Comparison of ENCODE assay signal across 1 cellular context in genomic region chr4:32002037-32002747, GRCh38.
TF ChIP-seq lines count a peak whose summit lies in the region.

No MANE protein-coding gene starts in this region.

TF ChIP-seq in K562, 482 proteins besides CTCF, POLR2A, EP300 and RAD21 (continued from another document and continues in another):
- TF ChIP-seq, protein P1, sequence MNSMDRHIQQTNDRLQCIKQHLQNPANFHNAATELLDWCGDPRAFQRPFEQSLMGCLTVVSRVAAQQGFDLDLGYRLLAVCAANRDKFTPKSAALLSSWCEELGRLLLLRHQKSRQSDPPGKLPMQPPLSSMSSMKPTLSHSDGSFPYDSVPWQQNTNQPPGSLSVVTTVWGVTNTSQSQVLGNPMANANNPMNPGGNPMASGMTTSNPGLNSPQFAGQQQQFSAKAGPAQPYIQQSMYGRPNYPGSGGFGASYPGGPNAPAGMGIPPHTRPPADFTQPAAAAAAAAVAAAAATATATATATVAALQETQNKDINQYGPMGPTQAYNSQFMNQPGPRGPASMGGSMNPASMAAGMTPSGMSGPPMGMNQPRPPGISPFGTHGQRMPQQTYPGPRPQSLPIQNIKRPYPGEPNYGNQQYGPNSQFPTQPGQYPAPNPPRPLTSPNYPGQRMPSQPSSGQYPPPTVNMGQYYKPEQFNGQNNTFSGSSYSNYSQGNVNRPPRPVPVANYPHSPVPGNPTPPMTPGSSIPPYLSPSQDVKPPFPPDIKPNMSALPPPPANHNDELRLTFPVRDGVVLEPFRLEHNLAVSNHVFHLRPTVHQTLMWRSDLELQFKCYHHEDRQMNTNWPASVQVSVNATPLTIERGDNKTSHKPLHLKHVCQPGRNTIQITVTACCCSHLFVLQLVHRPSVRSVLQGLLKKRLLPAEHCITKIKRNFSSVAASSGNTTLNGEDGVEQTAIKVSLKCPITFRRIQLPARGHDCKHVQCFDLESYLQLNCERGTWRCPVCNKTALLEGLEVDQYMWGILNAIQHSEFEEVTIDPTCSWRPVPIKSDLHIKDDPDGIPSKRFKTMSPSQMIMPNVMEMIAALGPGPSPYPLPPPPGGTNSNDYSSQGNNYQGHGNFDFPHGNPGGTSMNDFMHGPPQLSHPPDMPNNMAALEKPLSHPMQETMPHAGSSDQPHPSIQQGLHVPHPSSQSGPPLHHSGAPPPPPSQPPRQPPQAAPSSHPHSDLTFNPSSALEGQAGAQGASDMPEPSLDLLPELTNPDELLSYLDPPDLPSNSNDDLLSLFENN (IDR thresholded peaks at IDR 0.05; ENCODE audit: low read depth in 2 of 2, low read length in 2 of 2) = peak in 1 of 2 experiments; percentile 87; a peak in 2 of 4 replicates
- TF ChIP-seq, protein P2, sequence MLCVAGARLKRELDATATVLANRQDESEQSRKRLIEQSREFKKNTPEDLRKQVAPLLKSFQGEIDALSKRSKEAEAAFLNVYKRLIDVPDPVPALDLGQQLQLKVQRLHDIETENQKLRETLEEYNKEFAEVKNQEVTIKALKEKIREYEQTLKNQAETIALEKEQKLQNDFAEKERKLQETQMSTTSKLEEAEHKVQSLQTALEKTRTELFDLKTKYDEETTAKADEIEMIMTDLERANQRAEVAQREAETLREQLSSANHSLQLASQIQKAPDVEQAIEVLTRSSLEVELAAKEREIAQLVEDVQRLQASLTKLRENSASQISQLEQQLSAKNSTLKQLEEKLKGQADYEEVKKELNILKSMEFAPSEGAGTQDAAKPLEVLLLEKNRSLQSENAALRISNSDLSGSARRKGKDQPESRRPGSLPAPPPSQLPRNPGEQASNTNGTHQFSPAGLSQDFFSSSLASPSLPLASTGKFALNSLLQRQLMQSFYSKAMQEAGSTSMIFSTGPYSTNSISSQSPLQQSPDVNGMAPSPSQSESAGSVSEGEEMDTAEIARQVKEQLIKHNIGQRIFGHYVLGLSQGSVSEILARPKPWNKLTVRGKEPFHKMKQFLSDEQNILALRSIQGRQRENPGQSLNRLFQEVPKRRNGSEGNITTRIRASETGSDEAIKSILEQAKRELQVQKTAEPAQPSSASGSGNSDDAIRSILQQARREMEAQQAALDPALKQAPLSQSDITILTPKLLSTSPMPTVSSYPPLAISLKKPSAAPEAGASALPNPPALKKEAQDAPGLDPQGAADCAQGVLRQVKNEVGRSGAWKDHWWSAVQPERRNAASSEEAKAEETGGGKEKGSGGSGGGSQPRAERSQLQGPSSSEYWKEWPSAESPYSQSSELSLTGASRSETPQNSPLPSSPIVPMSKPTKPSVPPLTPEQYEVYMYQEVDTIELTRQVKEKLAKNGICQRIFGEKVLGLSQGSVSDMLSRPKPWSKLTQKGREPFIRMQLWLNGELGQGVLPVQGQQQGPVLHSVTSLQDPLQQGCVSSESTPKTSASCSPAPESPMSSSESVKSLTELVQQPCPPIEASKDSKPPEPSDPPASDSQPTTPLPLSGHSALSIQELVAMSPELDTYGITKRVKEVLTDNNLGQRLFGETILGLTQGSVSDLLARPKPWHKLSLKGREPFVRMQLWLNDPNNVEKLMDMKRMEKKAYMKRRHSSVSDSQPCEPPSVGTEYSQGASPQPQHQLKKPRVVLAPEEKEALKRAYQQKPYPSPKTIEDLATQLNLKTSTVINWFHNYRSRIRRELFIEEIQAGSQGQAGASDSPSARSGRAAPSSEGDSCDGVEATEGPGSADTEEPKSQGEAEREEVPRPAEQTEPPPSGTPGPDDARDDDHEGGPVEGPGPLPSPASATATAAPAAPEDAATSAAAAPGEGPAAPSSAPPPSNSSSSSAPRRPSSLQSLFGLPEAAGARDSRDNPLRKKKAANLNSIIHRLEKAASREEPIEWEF (CRISPR knock-in tag; IDR thresholded peaks at IDR 0.05) = no peak
- TF ChIP-seq ARID1B (IDR thresholded peaks at IDR 0.05) = peak; percentile 97
- 0 out of 3 replicates have a peak, but pooled peaks of 1 of the 2 experiments have one; percentile 26 for TF ChIP-seq CBX3 (IDR thresholded peaks at IDR 0.05; ENCODE audit: borderline replicate concordance in 1 of 2, low read length in 2 of 2)
- no peak for TF ChIP-seq ZNF592 (IDR thresholded peaks at IDR 0.05)
- TF ChIP-seq FOSL1 (tag; conservative IDR thresholded peaks at IDR 0.05) = 0 out of 2 replicates have a peak, but pooled peaks have one; percentile 11
- no peak for TF ChIP-seq SRSF1 (IDR thresholded peaks at IDR 0.05; ENCODE audit: low read depth, low read length)
- no peak for TF ChIP-seq ZSCAN29 (IDR thresholded peaks at IDR 0.05)
- no peak for TF ChIP-seq ZNF347 (CRISPR knock-in tag; IDR thresholded peaks at IDR 0.05; ENCODE audit: low read depth)
- TF ChIP-seq RCOR1 (IDR thresholded peaks at IDR 0.05; ENCODE audit: borderline replicate concordance in 1 of 2, low read depth in 2 of 2, low read length in 2 of 2) = peak; percentile 44 to 92; a peak in 3 of 4 replicates
- peak; percentile 34; the same call in 1 of the 2 replicates for TF ChIP-seq BCOR (IDR thresholded peaks at IDR 0.05)
- TF ChIP-seq PHB2 (IDR thresholded peaks at IDR 0.05; ENCODE audit: low read depth) = peak; percentile 86
- TF ChIP-seq DIDO1 (tag; IDR thresholded peaks at IDR 0.05; ENCODE audit: low read depth) = no peak
- TF ChIP-seq BHLHE40 (IDR thresholded peaks at IDR 0.05; ENCODE audit: low read length) = peak; percentile 34; the same call in 1 of the 2 replicates
- TF ChIP-seq ZHX1 (conservative IDR thresholded peaks at IDR 0.05; ENCODE audit: low read length) = no peak
- TF ChIP-seq, protein P3, sequence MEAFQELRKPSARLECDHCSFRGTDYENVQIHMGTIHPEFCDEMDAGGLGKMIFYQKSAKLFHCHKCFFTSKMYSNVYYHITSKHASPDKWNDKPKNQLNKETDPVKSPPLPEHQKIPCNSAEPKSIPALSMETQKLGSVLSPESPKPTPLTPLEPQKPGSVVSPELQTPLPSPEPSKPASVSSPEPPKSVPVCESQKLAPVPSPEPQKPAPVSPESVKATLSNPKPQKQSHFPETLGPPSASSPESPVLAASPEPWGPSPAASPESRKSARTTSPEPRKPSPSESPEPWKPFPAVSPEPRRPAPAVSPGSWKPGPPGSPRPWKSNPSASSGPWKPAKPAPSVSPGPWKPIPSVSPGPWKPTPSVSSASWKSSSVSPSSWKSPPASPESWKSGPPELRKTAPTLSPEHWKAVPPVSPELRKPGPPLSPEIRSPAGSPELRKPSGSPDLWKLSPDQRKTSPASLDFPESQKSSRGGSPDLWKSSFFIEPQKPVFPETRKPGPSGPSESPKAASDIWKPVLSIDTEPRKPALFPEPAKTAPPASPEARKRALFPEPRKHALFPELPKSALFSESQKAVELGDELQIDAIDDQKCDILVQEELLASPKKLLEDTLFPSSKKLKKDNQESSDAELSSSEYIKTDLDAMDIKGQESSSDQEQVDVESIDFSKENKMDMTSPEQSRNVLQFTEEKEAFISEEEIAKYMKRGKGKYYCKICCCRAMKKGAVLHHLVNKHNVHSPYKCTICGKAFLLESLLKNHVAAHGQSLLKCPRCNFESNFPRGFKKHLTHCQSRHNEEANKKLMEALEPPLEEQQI (IDR thresholded peaks at IDR 0.05) = peak; percentile 93
- TF ChIP-seq FOXM1 (IDR thresholded peaks at IDR 0.05; ENCODE audit: low read depth) = peak; percentile 89
- TF ChIP-seq FOXM1 (CRISPR knock-in tag; IDR thresholded peaks at IDR 0.05; ENCODE audit: low read depth) = no peak
- no peak for TF ChIP-seq HOXB6 (CRISPR knock-in tag; IDR thresholded peaks at IDR 0.05; ENCODE audit: borderline replicate concordance)
- no peak for TF ChIP-seq HNRNPUL1 (IDR thresholded peaks at IDR 0.05; ENCODE audit: low read length)
- peak; percentile 38 for TF ChIP-seq TAF1 (IDR thresholded peaks at IDR 0.05; ENCODE audit: control insufficient read depth, extremely low read depth, insufficient read depth, low read length, severe bottlenecking)
- peak; percentile 95 for TF ChIP-seq CBFA2T2 (conservative IDR thresholded peaks at IDR 0.05)
- TF ChIP-seq, protein P4, sequence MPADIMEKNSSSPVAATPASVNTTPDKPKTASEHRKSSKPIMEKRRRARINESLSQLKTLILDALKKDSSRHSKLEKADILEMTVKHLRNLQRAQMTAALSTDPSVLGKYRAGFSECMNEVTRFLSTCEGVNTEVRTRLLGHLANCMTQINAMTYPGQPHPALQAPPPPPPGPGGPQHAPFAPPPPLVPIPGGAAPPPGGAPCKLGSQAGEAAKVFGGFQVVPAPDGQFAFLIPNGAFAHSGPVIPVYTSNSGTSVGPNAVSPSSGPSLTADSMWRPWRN (IDR thresholded peaks at IDR 0.05; ENCODE audit: low read depth) = peak; percentile 65
- TF ChIP-seq, protein P5, sequence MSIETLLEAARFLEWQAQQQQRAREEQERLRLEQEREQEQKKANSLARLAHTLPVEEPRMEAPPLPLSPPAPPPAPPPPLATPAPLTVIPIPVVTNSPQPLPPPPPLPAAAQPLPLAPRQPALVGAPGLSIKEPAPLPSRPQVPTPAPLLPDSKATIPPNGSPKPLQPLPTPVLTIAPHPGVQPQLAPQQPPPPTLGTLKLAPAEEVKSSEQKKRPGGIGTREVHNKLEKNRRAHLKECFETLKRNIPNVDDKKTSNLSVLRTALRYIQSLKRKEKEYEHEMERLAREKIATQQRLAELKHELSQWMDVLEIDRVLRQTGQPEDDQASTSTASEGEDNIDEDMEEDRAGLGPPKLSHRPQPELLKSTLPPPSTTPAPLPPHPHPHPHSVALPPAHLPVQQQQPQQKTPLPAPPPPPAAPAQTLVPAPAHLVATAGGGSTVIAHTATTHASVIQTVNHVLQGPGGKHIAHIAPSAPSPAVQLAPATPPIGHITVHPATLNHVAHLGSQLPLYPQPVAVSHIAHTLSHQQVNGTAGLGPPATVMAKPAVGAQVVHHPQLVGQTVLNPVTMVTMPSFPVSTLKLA (conservative IDR thresholded peaks at IDR 0.05) = 0 out of 4 replicates have a peak, but pooled peaks of 1 of the 2 experiments have one; percentile 29
- peak; percentile 97 for TF ChIP-seq CBFA2T3 (IDR thresholded peaks at IDR 0.05)
- TF ChIP-seq TAL1 (IDR thresholded peaks at IDR 0.05) = peak; percentile 97
- TF ChIP-seq CC2D1A (IDR thresholded peaks at IDR 0.05) = peak; percentile 80; the same call in 1 of the 2 replicates
- TF ChIP-seq SRSF7 (optimal IDR thresholded peaks at IDR 0.05; ENCODE audit: low read depth, low read length) = no peak
- no peak for TF ChIP-seq NFYB (IDR thresholded peaks at IDR 0.05; ENCODE audit: extremely low read depth, insufficient read length)
- TF ChIP-seq MXI1 (IDR thresholded peaks at IDR 0.05; ENCODE audit: low read depth, low read length) = peak; percentile 13; the same call in 1 of the 2 replicates
- TF ChIP-seq PML (IDR thresholded peaks at IDR 0.05; ENCODE audit: low read length) = peak; percentile 94
- TF ChIP-seq ZNF551 (CRISPR knock-in tag; IDR thresholded peaks at IDR 0.05) = no peak
- TF ChIP-seq, protein P6, sequence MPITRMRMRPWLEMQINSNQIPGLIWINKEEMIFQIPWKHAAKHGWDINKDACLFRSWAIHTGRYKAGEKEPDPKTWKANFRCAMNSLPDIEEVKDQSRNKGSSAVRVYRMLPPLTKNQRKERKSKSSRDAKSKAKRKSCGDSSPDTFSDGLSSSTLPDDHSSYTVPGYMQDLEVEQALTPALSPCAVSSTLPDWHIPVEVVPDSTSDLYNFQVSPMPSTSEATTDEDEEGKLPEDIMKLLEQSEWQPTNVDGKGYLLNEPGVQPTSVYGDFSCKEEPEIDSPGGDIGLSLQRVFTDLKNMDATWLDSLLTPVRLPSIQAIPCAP (CRISPR knock-in tag; IDR thresholded peaks at IDR 0.05; ENCODE audit: borderline replicate concordance) = no peak
- no peak for TF ChIP-seq KDM2B (CRISPR knock-in tag; IDR thresholded peaks at IDR 0.05)
- no peak for TF ChIP-seq HMGN3 (IDR thresholded peaks at IDR 0.05; ENCODE audit: borderline replicate concordance, extremely low read depth, insufficient read length, low read depth, low read length)
- no peak for TF ChIP-seq ZNF274 (IDR thresholded peaks at IDR 0.05; ENCODE audit: borderline replicate concordance, low read depth, low read length)
- TF ChIP-seq NR2C1 (IDR thresholded peaks at IDR 0.05) = peak; percentile 47
- peak; percentile 75; the same call in 1 of the 2 replicates for TF ChIP-seq NR2C1 (tag; IDR thresholded peaks at IDR 0.05)
- TF ChIP-seq RBFOX2 (IDR thresholded peaks at IDR 0.05; ENCODE audit: low read depth, low read length) = peak; percentile 37; the same call in 1 of the 2 replicates
